ENCODE assay signal across 1 cellular context in the genomic region with DNA sequence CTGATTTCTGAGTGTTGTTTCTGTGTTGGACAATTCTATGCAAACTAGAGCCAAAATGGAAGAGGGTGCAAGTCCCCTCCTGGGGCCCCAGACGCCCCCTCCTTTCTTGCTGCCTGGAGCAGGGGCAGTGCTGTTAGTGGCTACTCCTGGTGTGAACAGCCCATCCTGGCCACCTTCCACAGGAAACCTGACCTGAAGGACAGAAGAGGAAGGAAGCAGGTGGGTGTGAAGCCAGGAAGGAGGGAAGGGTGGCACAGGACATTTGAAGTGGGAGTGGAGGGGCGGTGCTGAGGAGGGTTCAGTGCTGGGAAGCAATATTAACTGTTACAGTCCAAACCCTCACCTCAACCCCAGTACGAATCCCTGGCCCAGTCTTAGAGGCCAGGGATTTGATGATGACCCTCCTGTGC.
TF ChIP-seq lines count a peak whose summit lies in the region.

No MANE protein-coding gene starts in this region.

TF ChIP-seq in HepG2, 621 proteins besides CTCF, POLR2A, EP300 and RAD21:
- TF ChIP-seq, protein P1, sequence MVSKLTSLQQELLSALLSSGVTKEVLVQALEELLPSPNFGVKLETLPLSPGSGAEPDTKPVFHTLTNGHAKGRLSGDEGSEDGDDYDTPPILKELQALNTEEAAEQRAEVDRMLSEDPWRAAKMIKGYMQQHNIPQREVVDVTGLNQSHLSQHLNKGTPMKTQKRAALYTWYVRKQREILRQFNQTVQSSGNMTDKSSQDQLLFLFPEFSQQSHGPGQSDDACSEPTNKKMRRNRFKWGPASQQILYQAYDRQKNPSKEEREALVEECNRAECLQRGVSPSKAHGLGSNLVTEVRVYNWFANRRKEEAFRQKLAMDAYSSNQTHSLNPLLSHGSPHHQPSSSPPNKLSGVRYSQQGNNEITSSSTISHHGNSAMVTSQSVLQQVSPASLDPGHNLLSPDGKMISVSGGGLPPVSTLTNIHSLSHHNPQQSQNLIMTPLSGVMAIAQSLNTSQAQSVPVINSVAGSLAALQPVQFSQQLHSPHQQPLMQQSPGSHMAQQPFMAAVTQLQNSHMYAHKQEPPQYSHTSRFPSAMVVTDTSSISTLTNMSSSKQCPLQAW (CRISPR knock-in tag; IDR thresholded peaks at IDR 0.05): no peak
- TF ChIP-seq ZNF333 (CRISPR knock-in tag; IDR thresholded peaks at IDR 0.05; ENCODE audit: borderline replicate concordance) (no peak), ZBTB7B (CRISPR knock-in tag; IDR thresholded peaks at IDR 0.05) (0 out of 2 replicates have a peak, but pooled peaks have one; percentile 3), ARNT (IDR thresholded peaks at IDR 0.05) (no peak), REPIN1 (CRISPR knock-in tag; IDR thresholded peaks at IDR 0.05; ENCODE audit: borderline replicate concordance, low read depth) (no peak), KMT2B (CRISPR knock-in tag; IDR thresholded peaks at IDR 0.05) (no peak), NPAS2 (CRISPR knock-in tag; IDR thresholded peaks at IDR 0.05; ENCODE audit: borderline replicate concordance) (no peak), ZNF598 (CRISPR knock-in tag; IDR thresholded peaks at IDR 0.05; ENCODE audit: borderline replicate concordance) (0 out of 2 replicates have a peak, but pooled peaks have one; percentile 72), RARG (CRISPR knock-in tag; IDR thresholded peaks at IDR 0.05; ENCODE audit: low read depth) (no peak), ZNF253 (CRISPR knock-in tag; IDR thresholded peaks at IDR 0.05; ENCODE audit: borderline replicate concordance) (no peak), ZNF547 (CRISPR knock-in tag; IDR thresholded peaks at IDR 0.05) (peak; percentile 49; the same call in 1 of the 2 replicates), CC2D1A (CRISPR knock-in tag; IDR thresholded peaks at IDR 0.05) (no peak), KMT2A (CRISPR knock-in tag; IDR thresholded peaks at IDR 0.05) (no peak), FOXA1 (IDR thresholded peaks at IDR 0.05) (no peak), FOXA1 (CRISPR knock-in tag; IDR thresholded peaks at IDR 0.05) (0 out of 2 replicates have a peak, but pooled peaks have one; percentile 7), KLF9 (CRISPR knock-in tag; IDR thresholded peaks at IDR 0.05; ENCODE audit: low read depth) (no peak), TARDBP (CRISPR knock-in tag; IDR thresholded peaks at IDR 0.05) (no peak), ZMYM3 (CRISPR knock-in tag; IDR thresholded peaks at IDR 0.05) (no peak), SNAPC2 (CRISPR knock-in tag; IDR thresholded peaks at IDR 0.05) (no peak), SP4 (CRISPR knock-in tag; IDR thresholded peaks at IDR 0.05) (0 out of 2 replicates have a peak, but pooled peaks have one; percentile 40)
- TF ChIP-seq, protein P2, sequence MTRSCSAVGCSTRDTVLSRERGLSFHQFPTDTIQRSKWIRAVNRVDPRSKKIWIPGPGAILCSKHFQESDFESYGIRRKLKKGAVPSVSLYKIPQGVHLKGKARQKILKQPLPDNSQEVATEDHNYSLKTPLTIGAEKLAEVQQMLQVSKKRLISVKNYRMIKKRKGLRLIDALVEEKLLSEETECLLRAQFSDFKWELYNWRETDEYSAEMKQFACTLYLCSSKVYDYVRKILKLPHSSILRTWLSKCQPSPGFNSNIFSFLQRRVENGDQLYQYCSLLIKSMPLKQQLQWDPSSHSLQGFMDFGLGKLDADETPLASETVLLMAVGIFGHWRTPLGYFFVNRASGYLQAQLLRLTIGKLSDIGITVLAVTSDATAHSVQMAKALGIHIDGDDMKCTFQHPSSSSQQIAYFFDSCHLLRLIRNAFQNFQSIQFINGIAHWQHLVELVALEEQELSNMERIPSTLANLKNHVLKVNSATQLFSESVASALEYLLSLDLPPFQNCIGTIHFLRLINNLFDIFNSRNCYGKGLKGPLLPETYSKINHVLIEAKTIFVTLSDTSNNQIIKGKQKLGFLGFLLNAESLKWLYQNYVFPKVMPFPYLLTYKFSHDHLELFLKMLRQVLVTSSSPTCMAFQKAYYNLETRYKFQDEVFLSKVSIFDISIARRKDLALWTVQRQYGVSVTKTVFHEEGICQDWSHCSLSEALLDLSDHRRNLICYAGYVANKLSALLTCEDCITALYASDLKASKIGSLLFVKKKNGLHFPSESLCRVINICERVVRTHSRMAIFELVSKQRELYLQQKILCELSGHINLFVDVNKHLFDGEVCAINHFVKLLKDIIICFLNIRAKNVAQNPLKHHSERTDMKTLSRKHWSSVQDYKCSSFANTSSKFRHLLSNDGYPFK (CRISPR knock-in tag; IDR thresholded peaks at IDR 0.05; ENCODE audit: borderline replicate concordance): no peak
- TF ChIP-seq, protein P3, sequence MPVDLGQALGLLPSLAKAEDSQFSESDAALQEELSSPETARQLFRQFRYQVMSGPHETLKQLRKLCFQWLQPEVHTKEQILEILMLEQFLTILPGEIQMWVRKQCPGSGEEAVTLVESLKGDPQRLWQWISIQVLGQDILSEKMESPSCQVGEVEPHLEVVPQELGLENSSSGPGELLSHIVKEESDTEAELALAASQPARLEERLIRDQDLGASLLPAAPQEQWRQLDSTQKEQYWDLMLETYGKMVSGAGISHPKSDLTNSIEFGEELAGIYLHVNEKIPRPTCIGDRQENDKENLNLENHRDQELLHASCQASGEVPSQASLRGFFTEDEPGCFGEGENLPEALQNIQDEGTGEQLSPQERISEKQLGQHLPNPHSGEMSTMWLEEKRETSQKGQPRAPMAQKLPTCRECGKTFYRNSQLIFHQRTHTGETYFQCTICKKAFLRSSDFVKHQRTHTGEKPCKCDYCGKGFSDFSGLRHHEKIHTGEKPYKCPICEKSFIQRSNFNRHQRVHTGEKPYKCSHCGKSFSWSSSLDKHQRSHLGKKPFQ (CRISPR knock-in tag; IDR thresholded peaks at IDR 0.05; ENCODE audit: insufficient replicate concordance): peak; percentile 88
- TF ChIP-seq, protein P4, sequence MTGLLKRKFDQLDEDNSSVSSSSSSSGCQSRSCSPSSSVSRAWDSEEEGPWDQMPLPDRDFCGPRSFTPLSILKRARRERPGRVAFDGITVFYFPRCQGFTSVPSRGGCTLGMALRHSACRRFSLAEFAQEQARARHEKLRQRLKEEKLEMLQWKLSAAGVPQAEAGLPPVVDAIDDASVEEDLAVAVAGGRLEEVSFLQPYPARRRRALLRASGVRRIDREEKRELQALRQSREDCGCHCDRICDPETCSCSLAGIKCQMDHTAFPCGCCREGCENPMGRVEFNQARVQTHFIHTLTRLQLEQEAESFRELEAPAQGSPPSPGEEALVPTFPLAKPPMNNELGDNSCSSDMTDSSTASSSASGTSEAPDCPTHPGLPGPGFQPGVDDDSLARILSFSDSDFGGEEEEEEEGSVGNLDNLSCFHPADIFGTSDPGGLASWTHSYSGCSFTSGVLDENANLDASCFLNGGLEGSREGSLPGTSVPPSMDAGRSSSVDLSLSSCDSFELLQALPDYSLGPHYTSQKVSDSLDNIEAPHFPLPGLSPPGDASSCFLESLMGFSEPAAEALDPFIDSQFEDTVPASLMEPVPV (CRISPR knock-in tag; IDR thresholded peaks at IDR 0.05): 0 out of 2 replicates have a peak, but pooled peaks have one; percentile 34
- TF ChIP-seq, protein P5, sequence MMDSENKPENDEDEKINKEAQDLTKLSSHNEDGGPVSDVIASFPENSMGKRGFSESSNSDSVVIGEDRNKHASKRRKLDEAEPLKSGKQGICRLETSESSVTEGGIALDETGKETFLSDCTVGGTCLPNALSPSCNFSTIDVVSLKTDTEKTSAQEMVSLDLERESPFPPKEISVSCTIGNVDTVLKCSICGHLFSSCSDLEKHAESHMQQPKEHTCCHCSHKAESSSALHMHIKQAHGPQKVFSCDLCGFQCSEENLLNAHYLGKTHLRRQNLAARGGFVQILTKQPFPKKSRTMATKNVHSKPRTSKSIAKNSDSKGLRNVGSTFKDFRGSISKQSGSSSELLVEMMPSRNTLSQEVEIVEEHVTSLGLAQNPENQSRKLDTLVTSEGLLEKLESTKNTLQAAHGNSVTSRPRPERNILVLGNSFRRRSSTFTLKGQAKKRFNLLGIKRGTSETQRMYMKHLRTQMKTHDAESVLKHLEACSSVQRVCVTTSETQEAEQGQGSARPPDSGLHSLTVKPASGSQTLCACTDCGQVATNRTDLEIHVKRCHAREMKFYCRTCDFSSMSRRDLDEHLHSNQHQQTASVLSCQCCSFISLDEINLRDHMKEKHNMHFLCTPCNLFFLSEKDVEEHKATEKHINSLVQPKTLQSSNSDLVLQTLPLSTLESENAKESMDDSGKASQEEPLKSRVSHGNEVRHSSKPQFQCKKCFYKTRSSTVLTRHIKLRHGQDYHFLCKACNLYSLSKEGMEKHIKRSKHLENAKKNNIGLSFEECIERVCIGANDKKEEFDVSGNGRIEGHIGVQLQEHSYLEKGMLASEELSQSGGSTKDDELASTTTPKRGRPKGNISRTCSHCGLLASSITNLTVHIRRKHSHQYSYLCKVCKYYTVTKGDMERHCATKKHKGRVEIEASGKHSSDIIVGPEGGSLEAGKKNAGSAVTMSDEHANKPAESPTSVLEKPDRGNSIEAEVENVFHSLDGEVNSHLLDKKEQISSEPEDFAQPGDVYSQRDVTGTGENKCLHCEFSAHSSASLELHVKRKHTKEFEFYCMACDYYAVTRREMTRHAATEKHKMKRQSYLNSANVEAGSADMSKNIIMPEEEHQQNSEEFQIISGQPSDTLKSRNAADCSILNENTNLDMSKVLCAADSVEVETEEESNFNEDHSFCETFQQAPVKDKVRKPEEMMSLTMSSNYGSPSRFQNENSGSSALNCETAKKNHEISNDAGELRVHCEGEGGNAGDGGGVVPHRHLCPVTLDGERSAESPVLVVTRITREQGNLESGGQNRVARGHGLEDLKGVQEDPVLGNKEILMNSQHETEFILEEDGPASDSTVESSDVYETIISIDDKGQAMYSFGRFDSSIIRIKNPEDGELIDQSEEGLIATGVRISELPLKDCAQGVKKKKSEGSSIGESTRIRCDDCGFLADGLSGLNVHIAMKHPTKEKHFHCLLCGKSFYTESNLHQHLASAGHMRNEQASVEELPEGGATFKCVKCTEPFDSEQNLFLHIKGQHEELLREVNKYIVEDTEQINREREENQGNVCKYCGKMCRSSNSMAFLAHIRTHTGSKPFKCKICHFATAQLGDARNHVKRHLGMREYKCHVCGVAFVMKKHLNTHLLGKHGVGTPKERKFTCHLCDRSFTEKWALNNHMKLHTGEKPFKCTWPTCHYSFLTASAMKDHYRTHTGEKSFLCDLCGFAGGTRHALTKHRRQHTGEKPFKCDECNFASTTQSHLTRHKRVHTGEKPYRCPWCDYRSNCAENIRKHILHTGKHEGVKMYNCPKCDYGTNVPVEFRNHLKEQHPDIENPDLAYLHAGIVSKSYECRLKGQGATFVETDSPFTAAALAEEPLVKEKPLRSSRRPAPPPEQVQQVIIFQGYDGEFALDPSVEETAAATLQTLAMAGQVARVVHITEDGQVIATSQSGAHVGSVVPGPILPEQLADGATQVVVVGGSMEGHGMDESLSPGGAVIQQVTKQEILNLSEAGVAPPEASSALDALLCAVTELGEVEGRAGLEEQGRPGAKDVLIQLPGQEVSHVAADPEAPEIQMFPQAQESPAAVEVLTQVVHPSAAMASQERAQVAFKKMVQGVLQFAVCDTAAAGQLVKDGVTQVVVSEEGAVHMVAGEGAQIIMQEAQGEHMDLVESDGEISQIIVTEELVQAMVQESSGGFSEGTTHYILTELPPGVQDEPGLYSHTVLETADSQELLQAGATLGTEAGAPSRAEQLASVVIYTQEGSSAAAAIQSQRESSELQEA (CRISPR knock-in tag; IDR thresholded peaks at IDR 0.05; ENCODE audit: not compliant biosample characterization): peak; percentile 42
